Comparison of ENCODE assay signal across 8 cellular contexts in the genomic region with DNA sequence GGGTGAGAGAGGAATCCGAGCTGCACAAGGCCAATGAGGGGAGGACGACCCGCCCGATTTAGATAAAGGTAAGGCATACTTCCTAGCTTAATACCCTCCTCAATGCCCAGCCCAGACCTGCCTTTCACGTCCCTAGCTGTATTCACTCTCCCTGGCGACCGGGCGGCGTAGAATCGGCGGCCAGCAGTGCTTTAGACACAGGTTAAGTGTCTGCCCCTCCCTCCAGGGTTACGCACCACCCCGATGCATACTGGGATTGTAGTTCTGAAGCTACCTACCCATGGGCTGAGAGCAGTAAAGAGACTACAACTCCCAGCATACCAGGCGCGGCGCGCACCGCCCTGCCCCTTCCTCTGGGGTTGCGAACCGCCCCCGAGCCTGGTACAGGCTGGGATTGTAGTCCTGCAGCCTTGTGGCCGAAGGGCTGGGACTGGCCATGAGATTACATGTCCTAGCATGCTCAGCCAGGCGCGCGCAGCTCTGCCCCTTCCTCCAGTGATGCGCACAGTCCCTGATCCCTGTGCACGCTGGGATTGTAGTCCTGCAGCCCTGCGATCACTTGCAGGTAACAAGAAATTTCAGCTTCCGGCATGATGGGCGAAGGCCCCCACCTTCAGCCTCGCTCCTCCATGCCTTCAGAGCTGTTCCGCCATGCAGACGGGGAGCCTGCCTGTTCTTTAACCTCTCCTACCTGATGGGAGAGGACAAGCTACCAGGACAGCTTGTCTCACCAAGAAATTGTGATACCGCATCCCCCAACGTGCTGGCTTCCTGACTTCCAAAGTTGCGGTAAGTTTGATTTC. TPM values are rescaled to one million over a fixed set of nuclear protein-coding genes. Genes with fewer than 3 reads are reported as not detected.
DNase-seq lines count a peak whose midpoint lies in the region; TF ChIP-seq lines count a peak whose summit lies in the region.

No MANE protein-coding gene starts in this region.

- H3K36me3 Mint-ChIP-seq in nephron progenitor cell (ENCODE audit: low read depth): peaks cover 40% of the 10 kb centered on the region
- H3K36me3 Mint-ChIP-seq in stimulated activated naive CD8-positive, alpha-beta T cell treated with anti-CD3 and anti-CD28 coated beads, Interleukin-15, Interleukin-2, amounts not matched to agents 100 ng/mL and 50 ng/mL, for 24 hours (ENCODE audit: low read depth): peaks cover 38% of the 10 kb centered on the region

- H3K4me3 ChIP-seq in HAP-1: peak overlapping the region; percentile 54
- H3K4me3 ChIP-seq in MG63: peak overlapping the region; percentile 78
- peak overlapping the region; percentile 74 for H3K4me3 ChIP-seq in fibroblast of villous mesenchyme (ENCODE audit: low read depth, low read length)

- H3K27me3 ChIP-seq in HAP-1 (ENCODE audit: low read depth): no peaks in the 10 kb centered on the region
- no peaks in the 10 kb centered on the region for H3K27me3 ChIP-seq in MG63

- peak overlapping the region; percentile 97 for H3K27ac Mint-ChIP-seq in nephron progenitor cell
- H3K27ac Mint-ChIP-seq in stimulated activated naive CD8-positive, alpha-beta T cell treated with anti-CD3 and anti-CD28 coated beads, Interleukin-15, Interleukin-2, amounts not matched to agents 100 ng/mL and 50 ng/mL, for 24 hours: peak overlapping the region; percentile 91

- H3K4me3 Mint-ChIP-seq in nephron progenitor cell: peak overlapping the region; percentile 98
- peak overlapping the region; percentile 96 for H3K4me3 Mint-ChIP-seq in stimulated activated naive CD8-positive, alpha-beta T cell treated with anti-CD3 and anti-CD28 coated beads, Interleukin-15, Interleukin-2, amounts not matched to agents 100 ng/mL and 50 ng/mL, for 24 hours

- peaks cover 6% of the 10 kb centered on the region for H3K27me3 Mint-ChIP-seq in nephron progenitor cell (ENCODE audit: low read depth, poor library complexity)
- H3K27me3 Mint-ChIP-seq in stimulated activated naive CD8-positive, alpha-beta T cell treated with anti-CD3 and anti-CD28 coated beads, Interleukin-15, Interleukin-2, amounts not matched to agents 100 ng/mL and 50 ng/mL, for 24 hours: no peaks in the 10 kb centered on the region

- H3K4me1 Mint-ChIP-seq in nephron progenitor cell: peaks cover 31% of the 10 kb centered on the region
- H3K4me1 Mint-ChIP-seq in stimulated activated naive CD8-positive, alpha-beta T cell treated with anti-CD3 and anti-CD28 coated beads, Interleukin-15, Interleukin-2, amounts not matched to agents 100 ng/mL and 50 ng/mL, for 24 hours (ENCODE audit: low read depth): peaks cover 66% of the 10 kb centered on the region

- H3K9me3 Mint-ChIP-seq in nephron progenitor cell: peaks cover 53% of the 10 kb centered on the region
- H3K9me3 Mint-ChIP-seq in stimulated activated naive CD8-positive, alpha-beta T cell treated with anti-CD3 and anti-CD28 coated beads, Interleukin-15, Interleukin-2, amounts not matched to agents 100 ng/mL and 50 ng/mL, for 24 hours: peaks cover 13% of the 10 kb centered on the region

- in situ Hi-C loops in G401 (cut with HindIII; ENCODE audit: low sequenced_read_pairs) (no loop called here), HAP-1 (cut with MboI; ENCODE audit: low sequenced_read_pairs) (loop anchor here (5.0 kb wide), 2 partner anchors 44 to 109 kb away; a partner anchor contains a TSS)

- peaks cover 3% of the 10 kb centered on the region; the same call in 1 of the 2 replicates for H3K36me3 ChIP-seq in HAP-1 (replicated peaks)
- H3K36me3 ChIP-seq in MG63: peaks cover 36% of the 10 kb centered on the region

- DNase-seq in G401 (ENCODE audit: low spot score) (peak; percentile 100), HAP-1 (ENCODE audit: low spot score in 2 of 2) (peak; percentile 96 to 98), MG63 (peak; percentile 100), SHP77 (lab: John Stamatoyannopoulos, UW) (peak; percentile 97), activated gamma-delta T cell (lab: John Stamatoyannopoulos, UW) (peak; percentile 75), fibroblast of villous mesenchyme (ENCODE audit: low read depth) (peak; percentile 98), nephron progenitor cell (peak; percentile 96)

- peaks cover 6% of the 10 kb centered on the region; the same call in 1 of the 2 replicates for H3K4me1 ChIP-seq in HAP-1

- TF ChIP-seq CTCF in fibroblast of villous mesenchyme (IDR thresholded peaks at IDR 0.05; ENCODE audit: insufficient read depth, low read depth, low read length): no peak
- TF ChIP-seq CTCF in nephron progenitor cell (IDR thresholded peaks at IDR 0.05): no peak

- H3K9me3 ChIP-seq in HAP-1 (peaks cover 3% of the 10 kb centered on the region), MG63 (peaks cover 18% of the 10 kb centered on the region)

RNA-seq across cellular contexts. Expression of a gene that starts 43.5 kb away (rescaled TPM):
- 4.7 and 7.8 TPM in 2 replicates for total RNA-seq in G401 (2014; rRNA removed; shearing (Covaris generic))
- 5.0 and 17.4 TPM in 2 replicates for total RNA-seq in MG63 (2014; rRNA removed; shearing (Covaris generic); ENCODE audit: low replicate concordance)
- 4.2 and 7.8 TPM in 2 replicates for total RNA-seq in fibroblast of villous mesenchyme

RNA-seq across cellular contexts. Expression of a gene that starts 45.1 kb away (rescaled TPM):
- total RNA-seq in G401 (2014; rRNA removed; shearing (Covaris generic)): not detected in 2 replicates
- 1.0 and 9.6 TPM in 2 replicates for total RNA-seq in MG63 (2014; rRNA removed; shearing (Covaris generic); ENCODE audit: low replicate concordance)
- total RNA-seq in fibroblast of villous mesenchyme: 7.3 and 7.7 TPM in 2 replicates

Comparison
In these comparisons a context has a peak if more than half of its experiments do, and no peak if none do; other contexts are left out.
1. Peak in every context shown above with its lines: DNase-seq and H3K4me3 ChIP-seq.